In genomic region chr7:1501487-1502270, GRCh38 we compare ENCODE assay signal across 13 cellular contexts. TPM values are rescaled to one million over a fixed set of nuclear protein-coding genes. Genes with fewer than 3 reads are reported as not detected.
DNase-seq lines count a peak whose midpoint lies in the region; ATAC-seq, FAIRE-seq and TF ChIP-seq lines count a peak whose summit lies in the region.
"Had no signal": no experiment of that assay in that cellular context is flagged by ENCODE, and none has a peak within 500 bp of the region (broad histone marks: within the 10 kb centered on the region; RNA-seq: fewer than 3 reads in every experiment).

No MANE protein-coding gene starts in this region.

- H3K79me2 ChIP-seq in GM12878 (ENCODE audit: control insufficient read depth, insufficient read depth, low read length): peaks cover 18% of the 10 kb centered on the region

- H2AK9ac ChIP-seq in IMR-90 (replicated peaks; ENCODE audit: low read depth, low read length, poor library complexity): peak overlapping the region; percentile 70

- H4K20me1 ChIP-seq in IMR-90 (ENCODE audit: insufficient read depth, low read length): peaks cover 18% of the 10 kb centered on the region
- H4K20me1 ChIP-seq in GM12878 (ENCODE audit: control insufficient read depth, insufficient read depth): no peaks in the 10 kb centered on the region; the same call in 1 of the 2 replicates

- TF ChIP-seq CTCF in IMR-90 (conservative IDR thresholded peaks at IDR 0.05; ENCODE audit: low read depth, low read length) (no peak), GM12878 (IDR thresholded peaks at IDR 0.05 in 2 of 3, conservative IDR thresholded peaks at IDR 0.05 in 1 of 3; ENCODE audit: control insufficient read depth in 2 of 3, extremely low read depth in 1 of 3, insufficient read depth in 1 of 3, low read depth in 3 of 3, low read length in 3 of 3) (no peak), neural crest cell (conservative IDR thresholded peaks at IDR 0.05) (no peak)

- H3K4me2 ChIP-seq in IMR-90 (ENCODE audit: low read depth, low read length) (no peak overlapping the region), GM12878 (ENCODE audit: control insufficient read depth, insufficient read depth) (peak overlapping the region; percentile 35)

- FAIRE-seq in GM12878 (lab: Jason Lieb, UNC): no peak
- FAIRE-seq: H54 had no signal

- TF ChIP-seq RAD21 in IMR-90 (IDR thresholded peaks at IDR 0.05; ENCODE audit: low read length): no peak
- no peak for TF ChIP-seq RAD21 in GM12878 (IDR thresholded peaks at IDR 0.05; ENCODE audit: insufficient read depth, low read depth, low read length)

- DNase-seq in activated CD4-positive, alpha-beta T cell treated with anti-CD3 and anti-CD28 coated beads for 36 hours: no peak
- DNase-seq in activated CD4-positive, alpha-beta T cell treated with anti-CD3 and anti-CD28 coated beads, Interleukin-2, amount 50 U/mL, for 1 hour: no peak
- DNase-seq in IMR-90: no peak
- no peak for DNase-seq in GM12878 (ENCODE audit: low read depth, low spot score)
- DNase-seq in neural crest cell (ENCODE audit: low read depth, low spot score): no peak
- no peak for DNase-seq in stimulated activated CD4-positive, alpha-beta T cell treated with anti-CD3 and anti-CD28 coated beads, Interleukin-12 subunit alpha, Interleukin-12 subunit beta, amount 100 ng/mL, for 4 hours
- no peak for DNase-seq in NOMO-1 (lab: John Stamatoyannopoulos, UW; ENCODE audit: unreplicated experiment in 2 of 2)
- DNase-seq in effector CD4-positive, alpha-beta T cell: no peak
- DNase-seq: left cardiac atrium; NK-92 treated with Interleukin-12 subunit alpha and Interleukin-12 subunit beta, amount 100 ng/mL, for 24 hours; SHP77 treated with DMSO at 0.1 percent for 48 hours had no signal

- H3K9me3 Mint-ChIP-seq in activated CD4-positive, alpha-beta T cell treated with anti-CD3 and anti-CD28 coated beads for 36 hours (ENCODE audit: low read depth): no peaks in the 10 kb centered on the region
- H3K9me3 Mint-ChIP-seq in neural crest cell: no peaks in the 10 kb centered on the region

- BruUV-seq in IMR-90 (replicated peaks; lab: Mats Ljungman, UMichigan): no TSS peak
- no TSS peak for BruUV-seq in GM12878 (replicated peaks; lab: Mats Ljungman, UMichigan)

- no peak for TF ChIP-seq EP300 in GM12878 (IDR thresholded peaks at IDR 0.05; ENCODE audit: borderline replicate concordance in 1 of 2, control insufficient read depth in 1 of 2, low read depth in 2 of 2, low read length in 2 of 2)

- H3K4me1 ChIP-seq in IMR-90 (ENCODE audit: control insufficient read depth, insufficient read depth, low read length): peaks cover 5% of the 10 kb centered on the region
- peaks cover 22% of the 10 kb centered on the region for H3K4me1 ChIP-seq in GM12878 (ENCODE audit: control insufficient read depth, insufficient read depth, low read length)

- no peak overlapping the region for H2AK5ac ChIP-seq in IMR-90 (ENCODE audit: low read depth, low read length)

- no peak for ATAC-seq in activated CD4-positive, alpha-beta T cell treated with anti-CD3 and anti-CD28 coated beads for 36 hours
- ATAC-seq in IMR-90 (ENCODE audit: low read depth): no peak
- ATAC-seq in GM12878: no peak
- ATAC-seq: left cardiac atrium had no signal

- WGBS in IMR-90 (ENCODE audit: extremely low coverage in 2 of 2, insufficient read length in 1 of 2), 2 experiments: 95% methylated on average over 11 of the region's 21 CpGs; no CpG with 5 or more reads in 1 of the 2 experiments
- WGBS in GM12878 (ENCODE audit: insufficient coverage, insufficient replicate concordance, low lambda C conversion rate, missing lambda C conversion rate): 78% methylated on average over 21 of the region's 21 CpGs

- no peak overlapping the region for H3K23ac ChIP-seq in IMR-90 (ENCODE audit: low read depth, low read length)

- no peak overlapping the region for H2BK5ac ChIP-seq in IMR-90 (ENCODE audit: low read depth, low read length, poor library complexity, severe bottlenecking)

- no peak overlapping the region for H4K8ac ChIP-seq in IMR-90 (ENCODE audit: low read depth in 2 of 2, low read length in 2 of 2)

- no peak overlapping the region for H3K4ac ChIP-seq in IMR-90 (ENCODE audit: low read depth, low read length)

- intact Hi-C loops in activated CD4-positive, alpha-beta T cell treated with anti-CD3 and anti-CD28 coated beads for 36 hours (cut with DNase I, micrococcal nuclease): no loop called here
- intact Hi-C loops in IMR-90 (cut with micrococcal nuclease) (loop anchor here (5.0 kb wide), 1 partner anchor 36 kb away; no protein-coding TSS in a partner anchor), GM12878 (cut with micrococcal nuclease; ENCODE audit: unreplicated experiment) (loop anchor here (5.0 kb wide), 1 partner anchor 66 kb away; no protein-coding TSS in a partner anchor)

- CTCF ChIA-PET in activated CD4-positive, alpha-beta T cell treated with anti-CD3 and anti-CD28 coated beads for 36 hours (lab: Charles Lee): interaction anchor here (0.6 kb wide), 1 partner anchor 696 kb away, joined by 3 read pairs; no protein-coding TSS in a partner anchor
- CTCF ChIA-PET in IMR-90 (lab: Yijun Ruan, JAX) (no interaction called here), GM12878 (lab: Yijun Ruan, JAX) (no interaction called here)

- H3K14ac ChIP-seq in IMR-90 (replicated peaks; ENCODE audit: low read depth, low read length): no peak overlapping the region

- H3K27ac ChIP-seq in IMR-90 (ENCODE audit: insufficient read depth, low read length): no peak overlapping the region
- H3K27ac ChIP-seq in GM12878 (ENCODE audit: control insufficient read depth, insufficient read depth): no peak overlapping the region

- H3K18ac ChIP-seq in IMR-90 (ENCODE audit: low read depth, low read length): no peak overlapping the region

- H3K56ac ChIP-seq in IMR-90 (ENCODE audit: extremely low read depth, insufficient read depth, low read length): no peak overlapping the region

- dilution Hi-C loops in IMR-90 (cut with HindIII; ENCODE audit: low sequenced_read_pairs, unreplicated experiment): no loop called here

- H3K4me3 Mint-ChIP-seq in activated CD4-positive, alpha-beta T cell treated with anti-CD3 and anti-CD28 coated beads for 36 hours: peak overlapping the region; percentile 85
- peak overlapping the region; percentile 86 for H3K4me3 Mint-ChIP-seq in neural crest cell

- peaks cover 26% of the 10 kb centered on the region for H3K4me1 Mint-ChIP-seq in activated CD4-positive, alpha-beta T cell treated with anti-CD3 and anti-CD28 coated beads for 36 hours
- H3K4me1 Mint-ChIP-seq in neural crest cell: peaks cover 15% of the 10 kb centered on the region

- peaks cover 27% of the 10 kb centered on the region for H3K36me3 Mint-ChIP-seq in activated CD4-positive, alpha-beta T cell treated with anti-CD3 and anti-CD28 coated beads for 36 hours (ENCODE audit: low read depth)
- no peaks in the 10 kb centered on the region for H3K36me3 Mint-ChIP-seq in neural crest cell (ENCODE audit: low read depth)

- H2BK20ac ChIP-seq in IMR-90 (ENCODE audit: low read depth, low read length): no peak overlapping the region

- H3K9ac ChIP-seq in IMR-90 (ENCODE audit: low read depth, low read length) (no peak overlapping the region), GM12878 (ENCODE audit: control insufficient read depth, insufficient read depth, low read length) (no peak overlapping the region)

- H4K5ac ChIP-seq in IMR-90 (ENCODE audit: low read depth, low read length): no peak overlapping the region

- H3K27me3 Mint-ChIP-seq in activated CD4-positive, alpha-beta T cell treated with anti-CD3 and anti-CD28 coated beads for 36 hours: no peaks in the 10 kb centered on the region
- no peaks in the 10 kb centered on the region for H3K27me3 Mint-ChIP-seq in neural crest cell (ENCODE audit: low read depth)

- H3K9me3 ChIP-seq in IMR-90 (ENCODE audit: control insufficient read depth, insufficient read depth, low read length) (no peaks in the 10 kb centered on the region), GM12878 (replicated peaks; ENCODE audit: control insufficient read depth, insufficient read depth, low read length) (no peaks in the 10 kb centered on the region)

- H2BK120ac ChIP-seq in IMR-90 (ENCODE audit: low read depth, low read length): no peak overlapping the region

- no peak overlapping the region for H4K91ac ChIP-seq in IMR-90 (ENCODE audit: insufficient read depth, low read depth, low read length)

- POLR2A ChIA-PET in activated CD4-positive, alpha-beta T cell treated with anti-CD3 and anti-CD28 coated beads for 36 hours (lab: Charles Lee): no interaction called here
- POLR2A ChIA-PET in IMR-90 (lab: Charles Lee; ENCODE audit: unreplicated experiment) (no interaction called here), GM12878 (lab: Charles Lee) (no interaction called here)

- H3K36me3 ChIP-seq in IMR-90 (ENCODE audit: control insufficient read depth, insufficient read depth, low read length) (peaks cover 48% of the 10 kb centered on the region), GM12878 (ENCODE audit: control insufficient read depth in 2 of 2, insufficient read depth in 2 of 2, low read length in 1 of 2) (peaks cover 0 to 8% of the 10 kb centered on the region in 2 experiments; a peak in 2 of 4 replicates)

- in situ Hi-C loops in IMR-90 (cut with MboI; ENCODE audit: low sequenced_read_pairs): no loop called here
- in situ Hi-C loops in GM12878 (cut with MboI): no loop called here

- H3K27me3 ChIP-seq in IMR-90 (ENCODE audit: control insufficient read depth, insufficient read depth, low read length): no peaks in the 10 kb centered on the region
- H3K27me3 ChIP-seq in GM12878 (replicated peaks in 1 of 2; ENCODE audit: control insufficient read depth in 2 of 2, insufficient read depth in 2 of 2, low read length in 1 of 2): no peaks in the 10 kb centered on the region

- no peak for TF ChIP-seq POLR2A in IMR-90 (IDR thresholded peaks at IDR 0.05; ENCODE audit: low read depth, low read length)
- TF ChIP-seq POLR2A in GM12878 (IDR thresholded peaks at IDR 0.05; ENCODE audit: low read depth, low read length): no peak

- H3K4me3 ChIP-seq in IMR-90 (ENCODE audit: insufficient read depth, low read depth, low read length) (no peak overlapping the region), GM12878 (no peak overlapping the region)

- 0 out of 2 replicates have a peak, but pooled peaks cover 3% of the 10 kb centered on the region for H3K9me1 ChIP-seq in IMR-90 (ENCODE audit: insufficient read depth, low read length)

- SMC1A ChIA-PET in GM12878 (lab: Charles Lee; ENCODE audit: uncharacterized antibody, unreplicated experiment): no interaction called here

- no peak overlapping the region for H2AFZ ChIP-seq in IMR-90 (replicated peaks; ENCODE audit: low read length, poor library complexity)
- H2AFZ ChIP-seq in GM12878 (ENCODE audit: control insufficient read depth, low read depth, low read length): no peak overlapping the region

- H2BK15ac ChIP-seq in IMR-90 (ENCODE audit: low read depth, low read length): no peak overlapping the region

- RAD21 ChIA-PET in GM12878 (lab: Charles Lee; ENCODE audit: unreplicated experiment): no interaction called here

- H3K27ac Mint-ChIP-seq in activated CD4-positive, alpha-beta T cell treated with anti-CD3 and anti-CD28 coated beads for 36 hours: no peak overlapping the region
- H3K27ac Mint-ChIP-seq in neural crest cell (ENCODE audit: unreplicated experiment): no peak overlapping the region

- peaks cover 16 to 48% of the 10 kb centered on the region in 2 experiments for H3K79me1 ChIP-seq in IMR-90 (ENCODE audit: low read depth in 1 of 2, low read length in 2 of 2)

RNA-seq across cellular contexts. Expression of gene INTS1, which starts 2.5 kb away (rescaled TPM):
- total RNA-seq in activated CD4-positive, alpha-beta T cell treated with anti-CD3 and anti-CD28 coated beads for 36 hours: 10 to 100 TPM; 78.1 to 81.7 TPM
- 9.3 and 10.0 TPM in 2 replicates for total RNA-seq in IMR-90 (2012; rRNA removed)
- polyA plus RNA-seq in IMR-90 (2012; rRNA removed): 40.1 and 47.1 TPM in 2 replicates
- 32.2 and 35.8 TPM in 2 replicates for polyA plus RNA-seq in IMR-90 (2012; cell fraction: cytosol; rRNA removed)
- polyA plus RNA-seq in IMR-90 (2012; cell fraction: nucleus; rRNA removed; ENCODE audit: low replicate concordance): 80.3 and 296 TPM in 2 replicates
- total RNA-seq in GM12878 (2013; cell fraction: nucleolus; rRNA removed): 84.3 and 100.0 TPM in 2 replicates
- total RNA-seq in GM12878 (2014; rRNA removed): 14.6 and 19.5 TPM in 2 replicates
- 6.9 and 10.0 TPM in 2 replicates for total RNA-seq in GM12878 (2014; rRNA removed; fragmentation: Illumina TruSeq; extraction: Trizol)
- total RNA-seq in GM12878 (2021): 76.5 and 89.0 TPM in 2 replicates
- polyA plus RNA-seq in GM12878 (2011; ENCODE audit: low read depth): 15.0 TPM
- polyA plus RNA-seq in GM12878 (2011; rRNA removed): 4.0 and 7.5 TPM in 2 replicates
- 13.2 and 20.1 TPM in 2 replicates for polyA plus RNA-seq in GM12878 (2011; cell fraction: cytosol; rRNA removed)
- polyA plus RNA-seq in GM12878 (2011; cell fraction: nucleus; rRNA removed): 171 and 228 TPM in 2 replicates
- polyA plus RNA-seq in GM12878 (2012): 37.9 and 40.3 TPM in 2 replicates
- 0.98 and 10.6 TPM in 2 replicates for polyA plus RNA-seq in GM12878 (2014; fragmentation: Illumina TruSeq; extraction: Trizol)
- 1 to 10 TPM in 1 of 2 experiments, under 1 TPM in 1; 0.52 to 1.5 TPM for polyA plus RNA-seq in GM12878 (2014; fragmentation: Nextera tagmentation; extraction: Ambion mirVana)
- polyA plus RNA-seq in GM12878 (2014; rRNA removed): 35.1 and 40.6 TPM in 2 replicates
- 10 to 100 TPM; 37.0 to 38.3 TPM for polyA plus RNA-seq in GM12878 (2016; fragmentation: Nextera tagmentation; extraction: Ambion mirVana)
- polyA minus RNA-seq in GM12878 (2011; rRNA and poly(A)+ RNA removed): 10.7 and 23.6 TPM in 2 replicates
- polyA minus RNA-seq in GM12878 (2011; cell fraction: cytosol; rRNA and poly(A)+ RNA removed): 17.7 and 24.6 TPM in 2 replicates
- polyA minus RNA-seq in GM12878 (2011; cell fraction: nucleus; rRNA and poly(A)+ RNA removed): 30.1 and 54.0 TPM in 2 replicates
- total RNA-seq in neural crest cell: 123 and 134 TPM in 2 replicates

RNA-seq across cellular contexts. Expression of gene MAFK, which starts 28.8 kb away (rescaled TPM):
- 10 to 100 TPM; 28.7 to 33.1 TPM for total RNA-seq in activated CD4-positive, alpha-beta T cell treated with anti-CD3 and anti-CD28 coated beads for 36 hours
- total RNA-seq in IMR-90 (2012; rRNA removed) (16.4 and 19.2 TPM in 2 replicates), GM12878 (2014; rRNA removed) (11.0 and 13.8 TPM in 2 replicates), GM12878 (2014; rRNA removed; fragmentation: Illumina TruSeq; extraction: Trizol) (3.3 and 4.0 TPM in 2 replicates), GM12878 (2021) (24.3 and 24.5 TPM in 2 replicates), neural crest cell (2.5 and 2.9 TPM in 2 replicates)
- polyA plus RNA-seq in IMR-90 (2012; rRNA removed) (27.1 and 27.9 TPM in 2 replicates), GM12878 (2011; rRNA removed) (2.2 and 3.5 TPM in 2 replicates), GM12878 (2014; fragmentation: Illumina TruSeq; extraction: Trizol) (0.82 and 3.0 TPM in 2 replicates), GM12878 (2014; fragmentation: Nextera tagmentation; extraction: Ambion mirVana) (under 1 TPM; 0.10 to 0.26 TPM), GM12878 (2014; rRNA removed) (11.9 and 17.0 TPM in 2 replicates), GM12878 (2016; fragmentation: Nextera tagmentation; extraction: Ambion mirVana) (1 to 10 TPM; 1.3 to 1.4 TPM)
- polyA plus RNA-seq in IMR-90 (2012; cell fraction: cytosol; rRNA removed): 9.3 and 16.3 TPM in 2 replicates
- 216 and 262 TPM in 2 replicates for polyA plus RNA-seq in IMR-90 (2012; cell fraction: nucleus; rRNA removed; ENCODE audit: low replicate concordance)
- 15.1 and 16.9 TPM in 2 replicates for total RNA-seq in GM12878 (2013; cell fraction: nucleolus; rRNA removed)
- polyA plus RNA-seq in GM12878 (2011; ENCODE audit: low read depth): 3.0 TPM
- 4.0 and 5.5 TPM in 2 replicates for polyA plus RNA-seq in GM12878 (2011; cell fraction: cytosol; rRNA removed)
- 27.4 and 48.1 TPM in 2 replicates for polyA plus RNA-seq in GM12878 (2011; cell fraction: nucleus; rRNA removed)
- 10.2 and 16.3 TPM in 2 replicates for polyA plus RNA-seq in GM12878 (2012)
- polyA minus RNA-seq in GM12878 (2011; rRNA and poly(A)+ RNA removed): 1.8 and 5.4 TPM in 2 replicates
- 4.8 and 6.5 TPM in 2 replicates for polyA minus RNA-seq in GM12878 (2011; cell fraction: cytosol; rRNA and poly(A)+ RNA removed)
- polyA minus RNA-seq in GM12878 (2011; cell fraction: nucleus; rRNA and poly(A)+ RNA removed): 3.6 and 8.4 TPM in 2 replicates

RNA-seq across cellular contexts. Expression of gene MICALL2, which starts 42.4 kb away (rescaled TPM):
- 1 to 10 TPM; 1.9 to 2.7 TPM for total RNA-seq in activated CD4-positive, alpha-beta T cell treated with anti-CD3 and anti-CD28 coated beads for 36 hours
- total RNA-seq in IMR-90 (2012; rRNA removed): 6.1 and 6.6 TPM in 2 replicates
- polyA plus RNA-seq in IMR-90 (2012; rRNA removed): 34.1 and 37.2 TPM in 2 replicates
- 14.3 and 22.8 TPM in 2 replicates for polyA plus RNA-seq in IMR-90 (2012; cell fraction: cytosol; rRNA removed)
- 294 and 597 TPM in 2 replicates for polyA plus RNA-seq in IMR-90 (2012; cell fraction: nucleus; rRNA removed; ENCODE audit: low replicate concordance)
- total RNA-seq in GM12878 (2013; cell fraction: nucleolus; rRNA removed): 5.2 and 7.5 TPM in 2 replicates
- 0.11 and 1.1 TPM in 2 replicates for total RNA-seq in GM12878 (2014; rRNA removed)
- 0.04 and 0.09 TPM in 2 replicates for total RNA-seq in GM12878 (2014; rRNA removed; fragmentation: Illumina TruSeq; extraction: Trizol)
- 0.72 and 1.7 TPM in 2 replicates for total RNA-seq in GM12878 (2021)
- polyA plus RNA-seq in GM12878 (2011; ENCODE audit: low read depth): 0.16 TPM
- polyA plus RNA-seq in GM12878 (2011; rRNA removed): 0.29 and 0.37 TPM in 2 replicates
- polyA plus RNA-seq in GM12878 (2011; cell fraction: cytosol; rRNA removed): 0.52 and 0.55 TPM in 2 replicates
- 12.5 and 13.1 TPM in 2 replicates for polyA plus RNA-seq in GM12878 (2011; cell fraction: nucleus; rRNA removed)
- polyA plus RNA-seq in GM12878 (2012): 0.73 and 1.2 TPM in 2 replicates
- not detected in 2 replicates for polyA plus RNA-seq in GM12878 (2014; fragmentation: Illumina TruSeq; extraction: Trizol)
- not detected for polyA plus RNA-seq in GM12878 (2014; fragmentation: Nextera tagmentation; extraction: Ambion mirVana)
- polyA plus RNA-seq in GM12878 (2014; rRNA removed): 0.83 and 1.3 TPM in 2 replicates
- polyA plus RNA-seq in GM12878 (2016; fragmentation: Nextera tagmentation; extraction: Ambion mirVana): 1 to 10 TPM in 1 of 2 experiments, under 1 TPM in 1; 0.39 to 1.1 TPM
- polyA minus RNA-seq in GM12878 (2011; rRNA and poly(A)+ RNA removed): 0.37 and 1.6 TPM in 2 replicates
- 0.31 and 1.5 TPM in 2 replicates for polyA minus RNA-seq in GM12878 (2011; cell fraction: cytosol; rRNA and poly(A)+ RNA removed)
- polyA minus RNA-seq in GM12878 (2011; cell fraction: nucleus; rRNA and poly(A)+ RNA removed): 1.8 and 3.5 TPM in 2 replicates
- total RNA-seq in neural crest cell: 17.7 and 18.7 TPM in 2 replicates

RNA-seq across cellular contexts. Expression of gene TMEM184A, which starts 54.3 kb away (rescaled TPM):
- under 1 TPM; 0.05 to 0.14 TPM for total RNA-seq in activated CD4-positive, alpha-beta T cell treated with anti-CD3 and anti-CD28 coated beads for 36 hours
- 0.28 and 0.36 TPM in 2 replicates for total RNA-seq in IMR-90 (2012; rRNA removed)
- 1.9 TPM in 2 replicates for polyA plus RNA-seq in IMR-90 (2012; rRNA removed)
- polyA plus RNA-seq in IMR-90 (2012; cell fraction: cytosol; rRNA removed): 0.74 and 1.2 TPM in 2 replicates
- polyA plus RNA-seq in IMR-90 (2012; cell fraction: nucleus; rRNA removed; ENCODE audit: low replicate concordance): 4.1 and 11.5 TPM in 2 replicates
- not detected in 2 replicates for total RNA-seq in GM12878 (2013; cell fraction: nucleolus; rRNA removed)
- total RNA-seq in GM12878 (2014; rRNA removed): not detected in 2 replicates
- total RNA-seq in GM12878 (2014; rRNA removed; fragmentation: Illumina TruSeq; extraction: Trizol): not detected in 2 replicates
- total RNA-seq in GM12878 (2021): 0.15 TPM in 1 of 2 replicates, not detected in the other
- not detected for polyA plus RNA-seq in GM12878 (2011; ENCODE audit: low read depth)
- polyA plus RNA-seq in GM12878 (2011; rRNA removed): not detected in 2 replicates
- not detected in 2 replicates for polyA plus RNA-seq in GM12878 (2011; cell fraction: cytosol; rRNA removed)
- not detected in 2 replicates for polyA plus RNA-seq in GM12878 (2011; cell fraction: nucleus; rRNA removed)
- 0.07 and 0.09 TPM in 2 replicates for polyA plus RNA-seq in GM12878 (2012)
- polyA plus RNA-seq in GM12878 (2014; fragmentation: Illumina TruSeq; extraction: Trizol): not detected in 2 replicates
- under 1 TPM in 1 of 2 experiments, not detected in 1; 0.04 TPM for polyA plus RNA-seq in GM12878 (2014; fragmentation: Nextera tagmentation; extraction: Ambion mirVana)
- not detected in 2 replicates for polyA plus RNA-seq in GM12878 (2014; rRNA removed)
- not detected for polyA plus RNA-seq in GM12878 (2016; fragmentation: Nextera tagmentation; extraction: Ambion mirVana)
- not detected in 2 replicates for polyA minus RNA-seq in GM12878 (2011; rRNA and poly(A)+ RNA removed)
- 0.53 and 1.9 TPM in 2 replicates for polyA minus RNA-seq in GM12878 (2011; cell fraction: cytosol; rRNA and poly(A)+ RNA removed)
- 0.12 TPM in 1 of 2 replicates, not detected in the other for polyA minus RNA-seq in GM12878 (2011; cell fraction: nucleus; rRNA and poly(A)+ RNA removed)
- not detected in 2 replicates for total RNA-seq in neural crest cell
- polyA plus RNA-seq: neural cell had no signal

Comparison
In these comparisons a context has a peak if more than half of its experiments do, and no peak if none do; other contexts are left out.
1. intact Hi-C loops: an anchor here in IMR-90 (5.0 kb wide) and GM12878 (5.0 kb wide); none called in activated CD4-positive, alpha-beta T cell treated with anti-CD3 and anti-CD28 coated beads for 36 hours.